17 cellular contexts compared by ENCODE assay signal in genomic region chr6:31725502-31726350, GRCh38. TPM values are rescaled to one million over a fixed set of nuclear protein-coding genes. Genes with fewer than 3 reads are reported as not detected.
DNase-seq lines count a peak whose midpoint lies in the region; ATAC-seq and TF ChIP-seq lines count a peak whose summit lies in the region.
"Had no signal": no experiment of that assay in that cellular context is flagged by ENCODE, and none has a peak within 500 bp of the region (broad histone marks: within the 10 kb centered on the region; RNA-seq: fewer than 3 reads in every experiment).

No MANE protein-coding gene starts in this region.

- H3K4me2 ChIP-seq in mammary epithelial cell (ENCODE audit: insufficient read depth, low read depth, low read length) = no peak overlapping the region

- peak overlapping the region; percentile 11 to 35 for H3K4me3 Mint-ChIP-seq in CD14-positive monocyte
- H3K4me3 Mint-ChIP-seq in activated naive CD8-positive, alpha-beta T cell treated with anti-CD3 and anti-CD28 coated beads, Interleukin-2, amount 50 U/mL, for 24 hours = no peak overlapping the region
- H3K4me3 Mint-ChIP-seq in natural killer cell treated with Interleukin-12 subunit alpha and Interleukin-12 subunit beta and Interleukin-15 and Interleukin-18, amount 100 ng/mL, for 72 hours = no peak overlapping the region

- CTCF ChIA-PET in mammary epithelial cell (lab: Charles Lee; ENCODE audit: low non-redundant PET) = interaction anchor here (0.6 kb wide), 1 partner anchor 47 kb away, joined by 8 read pairs; no protein-coding TSS in a partner anchor

- H4K20me1 ChIP-seq in mammary epithelial cell (ENCODE audit: insufficient read depth, low read length) = no peaks in the 10 kb centered on the region

- intact Hi-C loops in CD14-positive monocyte (cut with micrococcal nuclease) = loop anchor here (2.0 to 10.0 kb wide), 4 partner anchors 23 to 109 kb away; partner anchors contain the start of genes ABHD16A (in 1 of the 2) and LY6G5C (in 1 of the 2)
- intact Hi-C loops in mammary epithelial cell (cut with micrococcal nuclease) = no loop called here

- H3K36me3 Mint-ChIP-seq in CD14-positive monocyte = peaks cover 33 to 36% of the 10 kb centered on the region in 2 donors
- H3K36me3 Mint-ChIP-seq in activated naive CD8-positive, alpha-beta T cell treated with anti-CD3 and anti-CD28 coated beads, Interleukin-2, amount 50 U/mL, for 24 hours (ENCODE audit: low read depth) = peaks cover 14% of the 10 kb centered on the region
- H3K36me3 Mint-ChIP-seq in natural killer cell treated with Interleukin-12 subunit alpha and Interleukin-12 subunit beta and Interleukin-15 and Interleukin-18, amount 100 ng/mL, for 72 hours = peaks cover 7% of the 10 kb centered on the region

- H2AFZ ChIP-seq in mammary epithelial cell (ENCODE audit: low read depth, low read length) = no peak overlapping the region

- 86% methylated on average over 12 of the region's 12 CpGs for WGBS in mammary epithelial cell (ENCODE audit: low coverage, missing lambda C conversion rate)

- peaks cover 5 to 18% (median 13%) of the 10 kb centered on the region in 3 donors for H3K27me3 Mint-ChIP-seq in CD14-positive monocyte (ENCODE audit: low read depth in 3 of 3)
- H3K27me3 Mint-ChIP-seq in activated naive CD8-positive, alpha-beta T cell treated with anti-CD3 and anti-CD28 coated beads, Interleukin-2, amount 50 U/mL, for 24 hours = no peaks in the 10 kb centered on the region
- no peaks in the 10 kb centered on the region for H3K27me3 Mint-ChIP-seq in natural killer cell treated with Interleukin-12 subunit alpha and Interleukin-12 subunit beta and Interleukin-15 and Interleukin-18, amount 100 ng/mL, for 72 hours

- H3K27ac ChIP-seq in KOPT-K1 (ENCODE audit: low read depth, low read length, poor library complexity, severe bottlenecking) = peak overlapping the region; percentile 19
- H3K27ac ChIP-seq in mammary epithelial cell (ENCODE audit: insufficient read depth, low read depth, low read length) = no peak overlapping the region

- no peaks in the 10 kb centered on the region for H3K27me3 ChIP-seq in mammary epithelial cell (ENCODE audit: insufficient read depth, low read length)

- no peak overlapping the region for H3K4me3 ChIP-seq in mammary epithelial cell (replicated peaks in 1 of 3; ENCODE audit: insufficient read depth in 1 of 3, low read depth in 2 of 3, low read length in 3 of 3)

- H3K9me3 Mint-ChIP-seq in CD14-positive monocyte = peaks cover 0 to 4% (median 0%) of the 10 kb centered on the region in 7 donors
- no peaks in the 10 kb centered on the region for H3K9me3 Mint-ChIP-seq in activated naive CD8-positive, alpha-beta T cell treated with anti-CD3 and anti-CD28 coated beads, Interleukin-2, amount 50 U/mL, for 24 hours
- H3K9me3 Mint-ChIP-seq in natural killer cell treated with Interleukin-12 subunit alpha and Interleukin-12 subunit beta and Interleukin-15 and Interleukin-18, amount 100 ng/mL, for 72 hours = no peaks in the 10 kb centered on the region

- ATAC-seq in activated naive CD8-positive, alpha-beta T cell treated with anti-CD3 and anti-CD28 coated beads, Interleukin-2, amount 50 U/mL, for 24 hours = no peak
- ATAC-seq in natural killer cell treated with Interleukin-12 subunit alpha and Interleukin-12 subunit beta and Interleukin-15 and Interleukin-18, amount 100 ng/mL, for 72 hours = no peak
- no peak for ATAC-seq in HG03520 (IDR thresholded peaks at IDR 0.05; ENCODE audit: unreplicated experiment)
- no peak for ATAC-seq in GM21515 (IDR thresholded peaks at IDR 0.05; ENCODE audit: unreplicated experiment)
- ATAC-seq: stimulated activated naive CD8-positive, alpha-beta T cell treated with anti-CD3 and anti-CD28 coated beads, Interleukin-15, Interleukin-2, amounts not matched to agents 100 U/mL and 50 U/mL, for 24 hours had no signal

- H3K9me3 ChIP-seq in KOPT-K1 (ENCODE audit: insufficient read depth, low read length, poor library complexity, severe bottlenecking) (no peaks in the 10 kb centered on the region), mammary epithelial cell (replicated peaks; ENCODE audit: insufficient read depth, low read length) (no peaks in the 10 kb centered on the region)

- H3K36me3 ChIP-seq in KOPT-K1 (ENCODE audit: insufficient read depth, low read length) = peaks cover 19% of the 10 kb centered on the region
- peaks cover 4% of the 10 kb centered on the region for H3K36me3 ChIP-seq in mammary epithelial cell (ENCODE audit: insufficient read depth, low read length)

- DNase-seq in CD14-positive monocyte (ENCODE audit: low spot score) (no peak), A172 (ENCODE audit: low spot score) (no peak), mammary epithelial cell (no peak)
- DNase-seq in activated naive CD8-positive, alpha-beta T cell treated with anti-CD3 and anti-CD28 coated beads, Interleukin-2, amount 50 U/mL, for 24 hours = no peak
- no peak for DNase-seq in natural killer cell treated with Interleukin-12 subunit alpha and Interleukin-12 subunit beta and Interleukin-15 and Interleukin-18, amount 100 ng/mL, for 72 hours (ENCODE audit: low spot score)
- DNase-seq: activated CD4-positive, alpha-beta T cell treated with anti-CD3 and anti-CD28 coated beads for 48 hours; activated naive CD4-positive, alpha-beta T cell treated with anti-CD3 and anti-CD28 coated beads, Interleukin-2, amount 50 U/mL, for 16 hours; NCI-H146; NCI-H774; stimulated activated CD4-positive, alpha-beta T cell treated with anti-CD3 and anti-CD28 coated beads, Interleukin-2, amount 100 ng/mL, for 48 hours; stimulated activated naive CD8-positive, alpha-beta T cell treated with anti-CD3 and anti-CD28 coated beads, Interleukin-15, Interleukin-2, amounts not matched to agents 100 U/mL and 50 U/mL, for 24 hours had no signal

- TF ChIP-seq CTCF in CD14-positive monocyte (IDR thresholded peaks at IDR 0.05) (no peak), mammary epithelial cell (conservative IDR thresholded peaks at IDR 0.05 in 1 of 2, IDR thresholded peaks at IDR 0.05 in 1 of 2; ENCODE audit: extremely low read depth in 1 of 2, insufficient read depth in 1 of 2, low read depth in 1 of 2, low read length in 2 of 2) (no peak)

- dilution Hi-C loops in mammary epithelial cell (cut with HindIII; ENCODE audit: low sequenced_read_pairs) = no loop called here

- no peak overlapping the region for H3K9ac ChIP-seq in mammary epithelial cell (ENCODE audit: insufficient read depth, low read length)

- H3K27ac Mint-ChIP-seq in CD14-positive monocyte = peak overlapping the region; percentile 76 to 99 (median 98)
- peak overlapping the region; percentile 24 for H3K27ac Mint-ChIP-seq in activated naive CD8-positive, alpha-beta T cell treated with anti-CD3 and anti-CD28 coated beads, Interleukin-2, amount 50 U/mL, for 24 hours
- H3K27ac Mint-ChIP-seq in natural killer cell treated with Interleukin-12 subunit alpha and Interleukin-12 subunit beta and Interleukin-15 and Interleukin-18, amount 100 ng/mL, for 72 hours = peak overlapping the region; percentile 51 to 68

- no peaks in the 10 kb centered on the region for H3K79me2 ChIP-seq in mammary epithelial cell (ENCODE audit: insufficient read depth, low read length)

- BruUV-seq in mammary epithelial cell (replicated peaks; lab: Mats Ljungman, UMichigan) = no TSS peak

- in situ Hi-C loops in mammary epithelial cell (cut with MboI; ENCODE audit: low sequenced_read_pairs in 2 of 2) = no loop called here

- peaks cover 16% of the 10 kb centered on the region for H3K4me1 ChIP-seq in mammary epithelial cell (ENCODE audit: insufficient read depth, low read length)

- peaks cover 55% of the 10 kb centered on the region for H3K4me1 Mint-ChIP-seq in CD14-positive monocyte
- H3K4me1 Mint-ChIP-seq in activated naive CD8-positive, alpha-beta T cell treated with anti-CD3 and anti-CD28 coated beads, Interleukin-2, amount 50 U/mL, for 24 hours = peaks cover 55% of the 10 kb centered on the region
- H3K4me1 Mint-ChIP-seq in natural killer cell treated with Interleukin-12 subunit alpha and Interleukin-12 subunit beta and Interleukin-15 and Interleukin-18, amount 100 ng/mL, for 72 hours (ENCODE audit: low read depth in 2 of 2) = peaks cover 53 to 57% of the 10 kb centered on the region in 2 donors

RNA-seq across cellular contexts. Expression of gene MPIG6B, which starts 2.6 kb away (rescaled TPM):
- polyA plus RNA-seq in CD14-positive monocyte (under 1 TPM; 0.68 to 0.75 TPM), mammary epithelial cell (0.09 TPM)
- total RNA-seq in natural killer cell treated with Interleukin-12 subunit alpha and Interleukin-12 subunit beta and Interleukin-15 and Interleukin-18, amount 100 ng/mL, for 72 hours = under 1 TPM in 1 of 2 donors, not detected in 1; 0.21 TPM
- not detected in 2 replicates for total RNA-seq in A172 (2014; rRNA removed; shearing (Covaris generic))
- total RNA-seq in mammary epithelial cell = not detected
- not detected for polyA minus RNA-seq in mammary epithelial cell
- total RNA-seq: chondrocyte, fibroblast of lung had no signal
- polyA plus RNA-seq: fibroblast of lung had no signal

RNA-seq across cellular contexts. Expression of gene DDAH2, which starts 3.4 kb away (rescaled TPM):
- polyA plus RNA-seq in CD14-positive monocyte (10 to 100 TPM; 29.8 to 30.6 TPM), mammary epithelial cell (6.7 TPM)
- total RNA-seq in natural killer cell treated with Interleukin-12 subunit alpha and Interleukin-12 subunit beta and Interleukin-15 and Interleukin-18, amount 100 ng/mL, for 72 hours = 10 to 100 TPM; 18.8 to 24.4 TPM
- total RNA-seq in A172 (2014; rRNA removed; shearing (Covaris generic)) = 134 and 166 TPM in 2 replicates
- 10 to 100 TPM in 1 of 2 donors, 1 to 10 TPM in 1; 7.7 to 27.7 TPM for total RNA-seq in mammary epithelial cell
- polyA minus RNA-seq in mammary epithelial cell = 5.6 TPM

RNA-seq across cellular contexts. Expression of gene LY6G6C, which starts 4.2 kb away (rescaled TPM):
- polyA plus RNA-seq in CD14-positive monocyte = not detected
- total RNA-seq in natural killer cell treated with Interleukin-12 subunit alpha and Interleukin-12 subunit beta and Interleukin-15 and Interleukin-18, amount 100 ng/mL, for 72 hours = not detected
- not detected in 2 replicates for total RNA-seq in A172 (2014; rRNA removed; shearing (Covaris generic))
- total RNA-seq in mammary epithelial cell = under 1 TPM in 1 of 2 donors, not detected in 1; 0.45 TPM
- 0.56 TPM for polyA plus RNA-seq in mammary epithelial cell
- not detected for polyA minus RNA-seq in mammary epithelial cell
- total RNA-seq: fibroblast of lung, mononuclear cell had no signal
- polyA plus RNA-seq: fibroblast of lung had no signal

RNA-seq across cellular contexts. Expression of gene LY6G6D, which starts 10.6 kb away (rescaled TPM):
- not detected for polyA plus RNA-seq in CD14-positive monocyte
- total RNA-seq in natural killer cell treated with Interleukin-12 subunit alpha and Interleukin-12 subunit beta and Interleukin-15 and Interleukin-18, amount 100 ng/mL, for 72 hours = not detected
- not detected in 2 replicates for total RNA-seq in A172 (2014; rRNA removed; shearing (Covaris generic))
- total RNA-seq in mammary epithelial cell = not detected
- polyA plus RNA-seq in mammary epithelial cell = not detected
- polyA minus RNA-seq in mammary epithelial cell = not detected
- total RNA-seq: chondrocyte, fibroblast of lung had no signal
- polyA plus RNA-seq: fibroblast of lung had no signal

RNA-seq across cellular contexts. Expression of gene CLIC1, which starts 10.6 kb away (rescaled TPM):
- 1,000 to 10,000 TPM; 1,196 to 1,304 TPM for polyA plus RNA-seq in CD14-positive monocyte
- total RNA-seq in natural killer cell treated with Interleukin-12 subunit alpha and Interleukin-12 subunit beta and Interleukin-15 and Interleukin-18, amount 100 ng/mL, for 72 hours = 100 to 1,000 TPM; 468 to 581 TPM
- 927 and 1,153 TPM in 2 replicates for total RNA-seq in A172 (2014; rRNA removed; shearing (Covaris generic))
- 100 to 1,000 TPM; 343 to 506 TPM for total RNA-seq in mammary epithelial cell
- 872 TPM for polyA plus RNA-seq in mammary epithelial cell
- 679 TPM for polyA minus RNA-seq in mammary epithelial cell

Comparison
In these comparisons a context has a peak if more than half of its experiments do, and no peak if none do; other contexts are left out.
1. H3K27ac Mint-ChIP-seq: peak in every context shown above with its lines; median percentile 98 in CD14-positive monocyte; 60 in natural killer cell treated with Interleukin-12 subunit alpha and Interleukin-12 subunit beta and Interleukin-15 and Interleukin-18, amount 100 ng/mL, for 72 hours; 24 in activated naive CD8-positive, alpha-beta T cell treated with anti-CD3 and anti-CD28 coated beads, Interleukin-2, amount 50 U/mL, for 24 hours.
2. H3K4me3 Mint-ChIP-seq: peak in CD14-positive monocyte (2 of 2); none in activated naive CD8-positive, alpha-beta T cell treated with anti-CD3 and anti-CD28 coated beads, Interleukin-2, amount 50 U/mL, for 24 hours (single experiment) and natural killer cell treated with Interleukin-12 subunit alpha and Interleukin-12 subunit beta and Interleukin-15 and Interleukin-18, amount 100 ng/mL, for 72 hours (single experiment).